13 cellular contexts compared by ENCODE assay signal in genomic region chr4:77040856-77041576, GRCh38. TPM values are rescaled to one million over a fixed set of nuclear protein-coding genes. Genes with fewer than 3 reads are reported as not detected.
A peak's percentile ranks its signal among the peaks of the same experiment; 100 is the strongest.
DNase-seq lines count a peak whose midpoint lies in the region; ATAC-seq lines count a peak whose summit lies in the region.
"Had no signal": no experiment of that assay in that cellular context is flagged by ENCODE, and none has a peak within 500 bp of the region (broad histone marks: within the 10 kb centered on the region; RNA-seq: fewer than 3 reads in every experiment).

No MANE protein-coding gene starts in this region.

- ATAC-seq in stimulated activated memory B cell treated with anti-CD40 and anti-IgM and Interleukin-4, amounts not matched to agents 10 μg/mL and 1 μg/mL and 100 μg/mL, for 72 hours, result peak; percentile 81
- ATAC-seq: heart right ventricle, left lobe of liver had no signal

- peaks cover 3% of the 10 kb centered on the region for H3K36me3 Mint-ChIP-seq in IgD-negative memory B cell
- peaks cover 23% of the 10 kb centered on the region for H3K36me3 Mint-ChIP-seq in stimulated activated memory B cell treated with anti-CD40 and anti-IgM and Interleukin-4, amounts not matched to agents 10 μg/mL and 1 μg/mL and 100 μg/mL, for 72 hours

- H3K9me3 Mint-ChIP-seq in IgD-negative memory B cell, result no peaks in the 10 kb centered on the region
- H3K9me3 Mint-ChIP-seq in stimulated activated memory B cell treated with anti-CD40 and anti-IgM and Interleukin-4, amounts not matched to agents 10 μg/mL and 1 μg/mL and 100 μg/mL, for 72 hours, result no peaks in the 10 kb centered on the region

- H3K27ac Mint-ChIP-seq in IgD-negative memory B cell, result peak overlapping the region; percentile 5 to 55 (median 48)
- no peak overlapping the region for H3K27ac Mint-ChIP-seq in stimulated activated memory B cell treated with anti-CD40 and anti-IgM and Interleukin-4, amounts not matched to agents 10 μg/mL and 1 μg/mL and 100 μg/mL, for 72 hours

- H3K27me3 Mint-ChIP-seq in IgD-negative memory B cell, result no peaks in the 10 kb centered on the region
- H3K27me3 Mint-ChIP-seq in stimulated activated memory B cell treated with anti-CD40 and anti-IgM and Interleukin-4, amounts not matched to agents 10 μg/mL and 1 μg/mL and 100 μg/mL, for 72 hours, result no peaks in the 10 kb centered on the region

- peaks cover 12 to 14% (median 12%) of the 10 kb centered on the region in 3 donors for H3K4me1 Mint-ChIP-seq in IgD-negative memory B cell
- H3K4me1 Mint-ChIP-seq in stimulated activated memory B cell treated with anti-CD40 and anti-IgM and Interleukin-4, amounts not matched to agents 10 μg/mL and 1 μg/mL and 100 μg/mL, for 72 hours, result peaks cover 14% of the 10 kb centered on the region

- H3K4me3 Mint-ChIP-seq in IgD-negative memory B cell, result peak overlapping the region in 1 of 4 donors; percentile 81
- no peak overlapping the region for H3K4me3 Mint-ChIP-seq in stimulated activated memory B cell treated with anti-CD40 and anti-IgM and Interleukin-4, amounts not matched to agents 10 μg/mL and 1 μg/mL and 100 μg/mL, for 72 hours

- DNase-seq in RKO (ENCODE audit: low spot score), result peak; percentile 11
- peak; percentile 49 for DNase-seq in fibroblast of peridontal ligament (ENCODE audit: extremely low read depth)
- DNase-seq in DMS153 (lab: John Stamatoyannopoulos, UW), result no peak
- no peak for DNase-seq in NCI-H146 treated with DMSO at 0.1 percent for 48 hours (lab: John Stamatoyannopoulos, UW; ENCODE audit: unreplicated experiment)
- no peak for DNase-seq in globus pallidus (ENCODE audit: low spot score)
- DNase-seq: activated naive CD4-positive, alpha-beta T cell; COR-L47; heart right ventricle; NCI-H1092 treated with DMSO at 0.1 percent for 48 hours; NCI-H446 had no signal

RNA-seq across cellular contexts. Expression of gene CCNI, which starts 34.8 kb away (rescaled TPM):
- 341 TPM for polyA plus RNA-seq in IgD-negative memory B cell

Comparison
In these comparisons a context has a peak if more than half of its experiments do, and no peak if none do; other contexts are left out.
1. DNase-seq: peak in RKO (single experiment) and fibroblast of peridontal ligament (single experiment); none in DMS153 (single experiment), NCI-H146 treated with DMSO at 0.1 percent for 48 hours (single experiment) and globus pallidus (single experiment).